34 cellular contexts compared by ENCODE assay signal in the genomic region with DNA sequence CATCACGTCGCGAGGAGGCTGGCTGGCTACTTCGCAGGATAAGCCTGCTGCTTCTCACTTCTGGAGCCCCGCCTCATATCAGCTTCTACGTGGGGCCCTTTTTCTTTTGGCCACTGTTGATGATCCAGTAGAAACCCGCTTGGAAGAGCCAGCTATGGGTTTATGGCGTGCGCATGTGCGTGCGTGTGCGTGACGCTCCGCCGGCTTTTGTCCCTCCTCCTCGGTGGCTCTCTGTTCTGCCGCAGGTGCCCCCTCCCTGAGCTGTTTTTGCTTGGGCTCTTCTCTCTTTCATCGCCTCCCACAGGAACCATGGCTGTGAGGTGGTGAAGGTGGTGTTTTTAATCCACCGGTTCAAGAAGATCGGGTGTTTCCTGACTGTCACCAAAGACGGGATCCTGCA. TPM values are rescaled to one million over a fixed set of nuclear protein-coding genes. Genes with fewer than 3 reads are reported as not detected.
"Had no signal": no experiment of that assay in that cellular context is flagged by ENCODE, and none has a peak within 500 bp of the region (broad histone marks: within the 10 kb centered on the region; RNA-seq: fewer than 3 reads in every experiment).

No MANE protein-coding gene starts in this region.

- H3K9me3 Mint-ChIP-seq: activated B cell treated with CpG ODN at 0.5 μM for 24 hours; activated CD8-positive, alpha-beta T cell treated with anti-CD3 and anti-CD28 coated beads for 36 hours; activated T-cell treated with anti-CD3 and anti-CD28 coated beads, Interleukin-2, amount 50 U/mL, for 4 hours; activated T-helper 17 cell treated with anti-CD3 and anti-CD28 coated beads, Interleukin-2, amount 50 U/mL, for 72 hours; central memory CD8-positive, alpha-beta T cell; dendritic cell treated with granulocyte-macrophage colony-stimulating factor and Interleukin-4, amounts not matched to agents 40 ng/mL and 50 ng/mL, for 4 days; endodermal cell; T-helper 2 cell treated with Interferon-gamma antibody and Interleukin-4, amounts not matched to agents 5 μg/mL and 100 μg/mL, for 36 hours had no signal

- ATAC-seq: activated CD4-positive, CD25-positive, alpha-beta regulatory T cell treated with anti-CD3 and anti-CD28 coated beads, Interleukin-2, amount 50 U/mL, for 24 hours; activated CD8-positive, alpha-beta T cell treated with anti-CD3 and anti-CD28 coated beads for 36 hours; activated T-cell treated with anti-CD3 and anti-CD28 coated beads, Interleukin-2, amount 50 U/mL, for 4 hours; activated T-helper 17 cell treated with anti-CD3 and anti-CD28 coated beads, Interleukin-2, amount 50 U/mL, for 72 hours; esophagus mucosa; T-helper 17 cell had no signal

- H3K27me3 Mint-ChIP-seq: activated B cell treated with CpG ODN at 0.5 μM for 24 hours; activated CD8-positive, alpha-beta T cell treated with anti-CD3 and anti-CD28 coated beads for 36 hours; activated naive CD8-positive, alpha-beta T cell; activated T-helper 17 cell treated with anti-CD3 and anti-CD28 coated beads, Interleukin-2, amount 50 U/mL, for 72 hours; central memory CD8-positive, alpha-beta T cell; dendritic cell treated with granulocyte-macrophage colony-stimulating factor and Interleukin-4, amounts not matched to agents 40 ng/mL and 50 ng/mL, for 4 days; T-helper 17 cell had no signal

- H3K4me3 Mint-ChIP-seq: activated B cell treated with CpG ODN at 0.5 μM for 24 hours; activated CD8-positive, alpha-beta T cell treated with anti-CD3 and anti-CD28 coated beads for 36 hours; activated naive CD8-positive, alpha-beta T cell; activated T-cell treated with anti-CD3 and anti-CD28 coated beads, Interleukin-2, amount 50 U/mL, for 4 hours; activated T-helper 17 cell treated with anti-CD3 and anti-CD28 coated beads, Interleukin-2, amount 50 U/mL, for 72 hours; central memory CD8-positive, alpha-beta T cell; dendritic cell treated with granulocyte-macrophage colony-stimulating factor and Interleukin-4, amounts not matched to agents 40 ng/mL and 50 ng/mL, for 4 days; endodermal cell; T-helper 17 cell; T-helper 2 cell treated with Interferon-gamma antibody and Interleukin-4, amounts not matched to agents 5 μg/mL and 100 μg/mL, for 36 hours had no signal

- H3K27ac ChIP-seq: brain microvascular endothelial cell, coronary artery, dorsolateral prefrontal cortex, WERI-Rb-1 had no signal

- H3K36me3 ChIP-seq: brain microvascular endothelial cell, WERI-Rb-1 had no signal

- H3K27ac Mint-ChIP-seq: activated B cell treated with CpG ODN at 0.5 μM for 24 hours; activated CD8-positive, alpha-beta T cell treated with anti-CD3 and anti-CD28 coated beads for 36 hours; activated naive CD8-positive, alpha-beta T cell; activated T-helper 17 cell treated with anti-CD3 and anti-CD28 coated beads, Interleukin-2, amount 50 U/mL, for 72 hours; dendritic cell treated with granulocyte-macrophage colony-stimulating factor and Interleukin-4, amounts not matched to agents 40 ng/mL and 50 ng/mL, for 4 days; endodermal cell; T-helper 17 cell had no signal

- DNase-seq: activated B cell treated with CpG ODN at 0.5 μM for 24 hours; activated CD4-positive, alpha-beta T cell treated with anti-CD3 and anti-CD28 coated beads for 48 hours; activated CD4-positive, alpha-beta T cell treated with anti-CD3 and anti-CD28 coated beads, Interleukin-2, amount 50 U/mL, for 1 hour; activated CD4-positive, alpha-beta T cell treated with anti-CD3 and anti-CD28 coated beads, Interleukin-2, amount 50 U/mL, for 48 hours; activated CD8-positive, alpha-beta memory T cell treated with anti-CD3 and anti-CD28 coated beads for 24 hours; activated CD8-positive, alpha-beta T cell treated with anti-CD3 and anti-CD28 coated beads for 36 hours; activated effector memory CD4-positive, alpha-beta T cell treated with Interleukin-2 at 50 U/mL for 16 hours; activated gamma-delta T cell treated with Interleukin-2 at 50 U/mL for 16 hours; activated naive CD4-positive, alpha-beta T cell treated with anti-CD3 and anti-CD28 coated beads, Interleukin-2, amount 50 U/mL, for 16 hours; activated naive CD4-positive, alpha-beta T cell treated with Interleukin-2 at 50 U/mL for 16 hours; activated T-cell treated with anti-CD3 and anti-CD28 coated beads, Interleukin-2, amount 50 U/mL, for 4 hours; amniotic stem cell; anterior cingulate cortex; brain microvascular endothelial cell; dorsolateral prefrontal cortex; effector memory CD4-positive, alpha-beta T cell; endodermal cell; foreskin fibroblast; T-helper 1 cell; T-helper 17 cell; T1000; WERI-Rb-1 had no signal

- H3K4me3 ChIP-seq: coronary artery, dorsolateral prefrontal cortex had no signal

- H3K4me1 Mint-ChIP-seq: activated B cell treated with CpG ODN at 0.5 μM for 24 hours; activated T-helper 17 cell treated with anti-CD3 and anti-CD28 coated beads, Interleukin-2, amount 50 U/mL, for 72 hours; central memory CD8-positive, alpha-beta T cell; T-helper 17 cell had no signal

- H3K27me3 ChIP-seq: brain microvascular endothelial cell, dorsolateral prefrontal cortex had no signal

RNA-seq across cellular contexts. Expression of gene EFCAB8, which starts 26.5 kb away (rescaled TPM):
- total RNA-seq: cardiac septum, cerebellum, epithelial cell of proximal tubule, frontal cortex had no signal
